Comparison of ENCODE assay signal across 25 cellular contexts in genomic region chr5:164317676-164318075, GRCh38.
DNase-seq lines count a peak whose midpoint lies in the region; ATAC-seq, FAIRE-seq and TF ChIP-seq lines count a peak whose summit lies in the region.
"Had no signal": no experiment of that assay in that cellular context is flagged by ENCODE, and none has a peak within 500 bp of the region (broad histone marks: within the 10 kb centered on the region; RNA-seq: fewer than 3 reads in every experiment).

No MANE protein-coding gene starts in this region.

- no peaks in the 10 kb centered on the region for H3K79me2 ChIP-seq in PC-3 (ENCODE audit: low read length)

- H3K36me3 ChIP-seq in PC-3 (ENCODE audit: low read depth, low read length) (no peaks in the 10 kb centered on the region), kidney (ENCODE audit: control insufficient read depth in 1 of 2, insufficient read depth in 2 of 2, low read length in 2 of 2) (no peaks in the 10 kb centered on the region)
- H3K36me3 ChIP-seq: BE2C, BLaER1 had no signal

- POLR2A ChIA-PET in PC-3 (lab: Charles Lee; ENCODE audit: unreplicated experiment) = no interaction called here

- TF ChIP-seq CTCF in PC-3 (conservative IDR thresholded peaks at IDR 0.05; ENCODE audit: low read depth, low read length) = no peak
- no peak for TF ChIP-seq CTCF in epithelial cell of esophagus (IDR thresholded peaks at IDR 0.05; ENCODE audit: insufficient read depth, low read depth, low read length, missing control alignments)
- no peak for TF ChIP-seq CTCF in kidney (IDR thresholded peaks at IDR 0.05; ENCODE audit: borderline replicate concordance, extremely low read depth, insufficient read depth)

- H3K27ac ChIP-seq in PC-3 (ENCODE audit: low read length) (no peak overlapping the region), kidney (ENCODE audit: low read depth in 2 of 2, low read length in 2 of 2) (no peak overlapping the region)
- H3K27ac ChIP-seq: BLaER1 had no signal

- H3K4me1 ChIP-seq in PC-3 (ENCODE audit: insufficient read depth, low read length) (no peaks in the 10 kb centered on the region), kidney (ENCODE audit: control insufficient read depth in 1 of 2, insufficient read depth in 1 of 2, low read depth in 1 of 2, low read length in 2 of 2) (no peaks in the 10 kb centered on the region)
- H3K4me1 ChIP-seq: BE2C had no signal

- H3K9me2 ChIP-seq in PC-3 (replicated peaks; ENCODE audit: low read length) = no peaks in the 10 kb centered on the region

- no peak overlapping the region for H3K4me3 ChIP-seq in PC-3 (ENCODE audit: low read length)
- no peak overlapping the region for H3K4me3 ChIP-seq in epithelial cell of esophagus (ENCODE audit: low read length)
- H3K4me3 ChIP-seq in kidney (ENCODE audit: low read length in 2 of 2) = no peak overlapping the region
- H3K4me3 ChIP-seq: BLaER1, GM12878 had no signal

- H2AFZ ChIP-seq in PC-3 (ENCODE audit: low read length) = no peak overlapping the region

- BruUV-seq in PC-3 (replicated peaks; lab: Mats Ljungman, UMichigan) = no TSS peak

- intact Hi-C loops in PC-3 (cut with micrococcal nuclease) = no loop called here
- intact Hi-C loops in kidney (cut with DNase I) = no loop called here

- no peaks in the 10 kb centered on the region for H3F3A ChIP-seq in PC-3 (ENCODE audit: low read length, unreplicated experiment)

- 0 out of 2 replicates have a peak, but pooled peaks cover 5% of the 10 kb centered on the region for H3K9me3 ChIP-seq in PC-3 (ENCODE audit: low read length)
- H3K9me3 ChIP-seq in kidney (ENCODE audit: control insufficient read depth in 1 of 2, low read length in 2 of 2) = no peaks in the 10 kb centered on the region
- H3K9me3 ChIP-seq: BE2C, BLaER1 had no signal

- no peak overlapping the region for H3K4me2 ChIP-seq in PC-3 (ENCODE audit: low read length)
- H3K4me2 ChIP-seq: BLaER1 had no signal

- CTCF ChIA-PET in PC-3 (lab: Charles Lee) = no interaction called here

- FAIRE-seq in colon (lab: Jason Lieb, UNC) (peak; percentile 75), kidney (lab: Jason Lieb, UNC) (peak; percentile 77)
- FAIRE-seq: GM12878, GM12892, GM18507 had no signal

- H4K20me1 ChIP-seq in PC-3 (ENCODE audit: low read length) = no peaks in the 10 kb centered on the region
- H4K20me1 ChIP-seq: BLaER1 had no signal

- ATAC-seq in PC-3 (no peak), HG02970 (IDR thresholded peaks at IDR 0.05; ENCODE audit: low FRiP score, unreplicated experiment) (no peak)
- ATAC-seq: GM12878 had no signal

- H3K27me3 ChIP-seq in PC-3 (ENCODE audit: low read length) = no peaks in the 10 kb centered on the region
- H3K27me3 ChIP-seq: BE2C, BLaER1 had no signal

- DNase-seq in PC-3 (peak; percentile 5), epithelial cell of esophagus (ENCODE audit: low read depth) (peak; percentile 50), kidney (no peak), SW 1271 (lab: John Stamatoyannopoulos, UW) (no peak), pons (ENCODE audit: low spot score) (no peak), DMS79 treated with DMSO at 0.1 percent for 48 hours (lab: John Stamatoyannopoulos, UW) (no peak)
- DNase-seq: 8988T; ACHN; BE2C; C1 segment of cervical spinal cord; CD4-positive, alpha-beta memory T cell; CD4-positive, CD25-positive, alpha-beta regulatory T cell; CD8-positive, alpha-beta memory T cell; COR-L47; DMS 273 treated with DMSO at 0.1 percent for 48 hours; DMS153; DMS53; DMS79; GDM1 had no signal

- H3K9ac ChIP-seq in PC-3 (ENCODE audit: low read length) (no peak overlapping the region), kidney (ENCODE audit: low read length in 2 of 2) (no peak overlapping the region)
- H3K9ac ChIP-seq: BLaER1 had no signal

Comparison
In these comparisons a context has a peak if more than half of its experiments do, and no peak if none do; other contexts are left out.
1. DNase-seq: peak in PC-3 (single experiment) and epithelial cell of esophagus (single experiment); none in kidney (single experiment), SW 1271 (0 of 2), pons (single experiment) and DMS79 treated with DMSO at 0.1 percent for 48 hours (single experiment).